ENCODE assay signal across 10 cellular contexts in genomic region chr3:39707314-39707909, GRCh38.
DNase-seq lines count a peak whose midpoint lies in the region; ATAC-seq and TF ChIP-seq lines count a peak whose summit lies in the region.
"Had no signal": no experiment of that assay in that cellular context is flagged by ENCODE, and none has a peak within 500 bp of the region (broad histone marks: within the 10 kb centered on the region; RNA-seq: fewer than 3 reads in every experiment).

No MANE protein-coding gene starts in this region.

- H3K4me3 Mint-ChIP-seq in effector memory CD8-positive, alpha-beta T cell: no peak overlapping the region
- H3K4me3 Mint-ChIP-seq: dendritic cell treated with granulocyte-macrophage colony-stimulating factor and Interleukin-4, amounts not matched to agents 40 ng/mL and 50 ng/mL, for 4 days; stimulated activated naive B cell treated with anti-CD40 and anti-IgM and Interleukin-4, amounts not matched to agents 10 μg/mL and 1 μg/mL and 100 μg/mL, for 72 hours had no signal

- H3K4me1 ChIP-seq in heart right ventricle: no peaks in the 10 kb centered on the region
- H3K4me1 ChIP-seq in ascending aorta: no peaks in the 10 kb centered on the region

- DNase-seq in heart right ventricle: no peak
- DNase-seq in left cardiac atrium: no peak
- no peak for DNase-seq in ascending aorta (ENCODE audit: low spot score in 2 of 2)
- peak; percentile 51 for DNase-seq in left kidney (ENCODE audit: low read depth, low spot score)
- DNase-seq in amniotic stem cell (lab: John Stamatoyannopoulos, UW): no peak
- DNase-seq in effector memory CD8-positive, alpha-beta T cell: no peak
- DNase-seq: stimulated activated naive B cell treated with anti-CD40 and anti-IgM and Interleukin-4, amounts not matched to agents 10 μg/mL and 1 μg/mL and 100 μg/mL, for 72 hours had no signal

- H3K36me3 ChIP-seq in heart right ventricle: no peaks in the 10 kb centered on the region
- no peaks in the 10 kb centered on the region for H3K36me3 ChIP-seq in ascending aorta

- H3K4me3 ChIP-seq in heart right ventricle (no peak overlapping the region), ascending aorta (no peak overlapping the region)

- intact Hi-C loops in heart right ventricle (cut with DNase I): loop anchor here in 8 of 10 donors (2.0 to 10.0 kb wide), 6 partner anchors 285 to 610 kb away; no protein-coding TSS in a partner anchor
- intact Hi-C loops in left cardiac atrium (cut with DNase I): loop anchor here (5.0 to 10.0 kb wide), 3 partner anchors 160 to 470 kb away; no protein-coding TSS in a partner anchor
- intact Hi-C loops in ascending aorta (cut with DNase I): loop anchor here (1.0 kb wide), 1 partner anchor 472 kb away; no protein-coding TSS in a partner anchor

- no peak overlapping the region for H3K27ac ChIP-seq in heart right ventricle
- no peak overlapping the region for H3K27ac ChIP-seq in ascending aorta

- H3K36me3 Mint-ChIP-seq in effector memory CD8-positive, alpha-beta T cell (ENCODE audit: insufficient read depth): no peaks in the 10 kb centered on the region
- H3K36me3 Mint-ChIP-seq: stimulated activated naive B cell treated with anti-CD40 and anti-IgM and Interleukin-4, amounts not matched to agents 10 μg/mL and 1 μg/mL and 100 μg/mL, for 72 hours had no signal

- H3K27ac Mint-ChIP-seq in effector memory CD8-positive, alpha-beta T cell: no peak overlapping the region
- H3K27ac Mint-ChIP-seq: dendritic cell treated with granulocyte-macrophage colony-stimulating factor and Interleukin-4, amounts not matched to agents 40 ng/mL and 50 ng/mL, for 4 days; stimulated activated naive B cell treated with anti-CD40 and anti-IgM and Interleukin-4, amounts not matched to agents 10 μg/mL and 1 μg/mL and 100 μg/mL, for 72 hours had no signal

- H3K27me3 ChIP-seq in heart right ventricle (no peaks in the 10 kb centered on the region), ascending aorta (no peaks in the 10 kb centered on the region)

- TF ChIP-seq CTCF in heart right ventricle (IDR thresholded peaks at IDR 0.05) (peak; percentile 32 to 78 (median 72)), ascending aorta (IDR thresholded peaks at IDR 0.05) (peak; percentile 32 to 67 (median 53))

- 15 to 17% methylated on average over 5 of the region's 5 CpGs for WGBS in heart right ventricle, 2 donors

- no peaks in the 10 kb centered on the region for H3K4me1 Mint-ChIP-seq in effector memory CD8-positive, alpha-beta T cell (ENCODE audit: low read depth in 2 of 2)

- H3K27me3 Mint-ChIP-seq in effector memory CD8-positive, alpha-beta T cell: peaks cover 0 to 18% of the 10 kb centered on the region in 2 donors
- H3K27me3 Mint-ChIP-seq: dendritic cell treated with granulocyte-macrophage colony-stimulating factor and Interleukin-4, amounts not matched to agents 40 ng/mL and 50 ng/mL, for 4 days; stimulated activated naive B cell treated with anti-CD40 and anti-IgM and Interleukin-4, amounts not matched to agents 10 μg/mL and 1 μg/mL and 100 μg/mL, for 72 hours had no signal

- ATAC-seq in heart right ventricle: peak in 1 of 8 donors; percentile 39
- no peak for ATAC-seq in left cardiac atrium
- peak; percentile 66 for ATAC-seq in HG03439 (IDR thresholded peaks at IDR 0.05; ENCODE audit: unreplicated experiment)
- no peak for ATAC-seq in HG03521 (IDR thresholded peaks at IDR 0.05; ENCODE audit: unreplicated experiment)
- ATAC-seq in effector memory CD8-positive, alpha-beta T cell (replicated peaks): no peak

- H3K9me3 Mint-ChIP-seq in effector memory CD8-positive, alpha-beta T cell: no peaks in the 10 kb centered on the region
- H3K9me3 Mint-ChIP-seq: dendritic cell treated with granulocyte-macrophage colony-stimulating factor and Interleukin-4, amounts not matched to agents 40 ng/mL and 50 ng/mL, for 4 days; stimulated activated naive B cell treated with anti-CD40 and anti-IgM and Interleukin-4, amounts not matched to agents 10 μg/mL and 1 μg/mL and 100 μg/mL, for 72 hours had no signal

- no peaks in the 10 kb centered on the region for H3K9me3 ChIP-seq in heart right ventricle
- no peaks in the 10 kb centered on the region for H3K9me3 ChIP-seq in ascending aorta
